ENCODE assay signal across 8 cellular contexts in genomic region chr11:4093519-4094347, GRCh38. TPM values are rescaled to one million over a fixed set of nuclear protein-coding genes. Genes with fewer than 3 reads are reported as not detected.
A peak's percentile ranks its signal among the peaks of the same experiment; 100 is the strongest.
DNase-seq lines count a peak whose midpoint lies in the region; ATAC-seq and TF ChIP-seq lines count a peak whose summit lies in the region.

No MANE protein-coding gene starts in this region.

- no peaks in the 10 kb centered on the region for H3K9me3 ChIP-seq in OCI-LY1 (ENCODE audit: low read length)
- H3K9me3 ChIP-seq in ectodermal cell (ENCODE audit: control insufficient read depth, low read length): no peaks in the 10 kb centered on the region

- no peaks in the 10 kb centered on the region for H3K9me2 ChIP-seq in OCI-LY1 (ENCODE audit: low read depth, low read length)

- no peaks in the 10 kb centered on the region for H4K20me1 ChIP-seq in OCI-LY1 (ENCODE audit: insufficient read depth, low read length)

- H3K4me2 ChIP-seq in OCI-LY1 (ENCODE audit: low read length): peak overlapping the region; percentile 97

- DNase-seq in naive thymus-derived CD8-positive, alpha-beta T cell: no peak
- no peak for DNase-seq in iPS-NIHi7 (ENCODE audit: extremely low spot score)

- no peaks in the 10 kb centered on the region for H3K27me3 Mint-ChIP-seq in naive thymus-derived CD8-positive, alpha-beta T cell

- peak overlapping the region; percentile 91 for H3K9ac ChIP-seq in OCI-LY1 (ENCODE audit: low read length)

- H3K4me1 Mint-ChIP-seq in naive thymus-derived CD8-positive, alpha-beta T cell: peaks cover 41 to 80% (median 77%) of the 10 kb centered on the region in 4 donors

- H3K27ac Mint-ChIP-seq in naive thymus-derived CD8-positive, alpha-beta T cell: peak overlapping the region; percentile 91 to 99 (median 99)

- H3K4me3 Mint-ChIP-seq in naive thymus-derived CD8-positive, alpha-beta T cell: peak overlapping the region; percentile 93 to 99 (median 96)

- H3K27ac ChIP-seq in OCI-LY1 (ENCODE audit: low read depth, low read length, poor library complexity, severe bottlenecking) (peak overlapping the region; percentile 78), ectodermal cell (ENCODE audit: insufficient read depth, low read depth, low read length, poor library complexity, severe bottlenecking) (peak overlapping the region; percentile 73)

- WGBS in ectodermal cell, 2 experiments: 70 to 71% methylated on average over 25 of the region's 25 CpGs

- H3K4me3 ChIP-seq in OCI-LY1 (ENCODE audit: low read depth, low read length, poor library complexity, severe bottlenecking) (peak overlapping the region; percentile 85), ectodermal cell (ENCODE audit: insufficient read depth, low read depth, low read length) (peak overlapping the region; percentile 68)

- H2AFZ ChIP-seq in OCI-LY1 (ENCODE audit: low read length): peak overlapping the region; percentile 65; the same call in 1 of the 2 replicates

- H3K4me1 ChIP-seq in OCI-LY1 (ENCODE audit: insufficient read depth, low read length, severe bottlenecking): peaks cover 34% of the 10 kb centered on the region
- H3K4me1 ChIP-seq in ectodermal cell (ENCODE audit: control insufficient read depth, insufficient read depth, low read length): no peaks in the 10 kb centered on the region

- H3K36me3 ChIP-seq in OCI-LY1 (ENCODE audit: insufficient read depth, low read length) (peaks cover 8% of the 10 kb centered on the region; the same call in 1 of the 2 replicates), ectodermal cell (ENCODE audit: control insufficient read depth, insufficient read depth, low read length) (no peaks in the 10 kb centered on the region)

- no peaks in the 10 kb centered on the region for H3F3A ChIP-seq in OCI-LY1 (ENCODE audit: insufficient read depth, low read length)

- peaks cover 0 to 18% (median 12%) of the 10 kb centered on the region in 3 donors for H3K36me3 Mint-ChIP-seq in naive thymus-derived CD8-positive, alpha-beta T cell

- no peaks in the 10 kb centered on the region for H3K9me3 Mint-ChIP-seq in naive thymus-derived CD8-positive, alpha-beta T cell

- POLR2A ChIA-PET in naive thymus-derived CD8-positive, alpha-beta T cell (lab: Charles Lee): interaction anchor here (0.7 to 2.0 kb wide), 4 partner anchors 8 to 239 kb away, joined by 3 to 5 read pairs (median 4); partner anchors contain the start of gene STIM1

- ATAC-seq in GM19328 (IDR thresholded peaks at IDR 0.05; ENCODE audit: unreplicated experiment): peak; percentile 1
- no peak for ATAC-seq in naive thymus-derived CD8-positive, alpha-beta T cell
- no peak for ATAC-seq in HG02885 (IDR thresholded peaks at IDR 0.05; ENCODE audit: poor library complexity, unreplicated experiment)
- ATAC-seq in HG02763 (IDR thresholded peaks at IDR 0.05; ENCODE audit: unreplicated experiment): no peak
- no peak for ATAC-seq in GM19035 (IDR thresholded peaks at IDR 0.05; ENCODE audit: unreplicated experiment)

- peaks cover 36% of the 10 kb centered on the region for H3K79me2 ChIP-seq in OCI-LY1 (ENCODE audit: insufficient read depth, low read length)

- no peak for TF ChIP-seq CTCF in OCI-LY1 (IDR thresholded peaks at IDR 0.05; ENCODE audit: low read length)

- H3K27me3 ChIP-seq in OCI-LY1 (ENCODE audit: insufficient read depth, low read length) (no peaks in the 10 kb centered on the region), ectodermal cell (ENCODE audit: control insufficient read depth, insufficient read depth, low read length, poor library complexity, severe bottlenecking) (no peaks in the 10 kb centered on the region)

RNA-seq across cellular contexts. Expression of gene RRM1, which starts 0.9 kb away (rescaled TPM):
- polyA plus RNA-seq in ectodermal cell (2013, experiment 1 of 4): 161 TPM
- polyA plus RNA-seq in ectodermal cell (2013, experiment 2 of 4): 169 TPM
- polyA plus RNA-seq in ectodermal cell (2013, experiment 3 of 4): 128 TPM
- polyA plus RNA-seq in ectodermal cell (2013, experiment 4 of 4): 138 TPM
- 10 to 100 TPM; 22.6 to 29.8 TPM for total RNA-seq in naive thymus-derived CD8-positive, alpha-beta T cell
- 10 to 100 TPM; 26.2 to 39.3 (median 27.0) TPM for polyA plus RNA-seq in naive thymus-derived CD8-positive, alpha-beta T cell
